Comparison of ENCODE assay signal across 8 cellular contexts in genomic region chr3:16512435-16513140, GRCh38. TPM values are rescaled to one million over a fixed set of nuclear protein-coding genes. Genes with fewer than 3 reads are reported as not detected.
DNase-seq lines count a peak whose midpoint lies in the region; ATAC-seq, FAIRE-seq and TF ChIP-seq lines count a peak whose summit lies in the region.

No MANE protein-coding gene starts in this region.

- peak; percentile 94 for TF ChIP-seq POLR2A in GM12891 (IDR thresholded peaks at IDR 0.05; ENCODE audit: low read depth, low read length)
- no peak for TF ChIP-seq POLR2A in Peyer's patch (IDR thresholded peaks at IDR 0.05)

- intact Hi-C loops in left cardiac atrium (cut with DNase I) = loop anchor here (10.0 kb wide), 3 partner anchors 118 to 228 kb away; no protein-coding TSS in a partner anchor

- DNase-seq in GM12891 (ENCODE audit: insufficient read length, low spot score) = no peak
- DNase-seq in Peyer's patch = peak; percentile 52 to 80 (median 75)
- peak; percentile 55 for DNase-seq in activated naive CD4-positive, alpha-beta T cell treated with Interleukin-2 at 50 U/mL for 16 hours
- DNase-seq in left cardiac atrium = peak; percentile 55
- no peak for DNase-seq in retinal pigment epithelial cell (ENCODE audit: low read depth)

- ATAC-seq in HG02610 (IDR thresholded peaks at IDR 0.05; ENCODE audit: unreplicated experiment) = peak; percentile 5
- ATAC-seq in left cardiac atrium = peak; percentile 55 to 63
- ATAC-seq in GM21515 (IDR thresholded peaks at IDR 0.05; ENCODE audit: unreplicated experiment) = no peak
- no peak for ATAC-seq in GM19351 (IDR thresholded peaks at IDR 0.05; ENCODE audit: unreplicated experiment)

- H3K4me1 ChIP-seq in Peyer's patch = peaks cover 0 to 29% (median 10%) of the 10 kb centered on the region in 4 donors

- no peaks in the 10 kb centered on the region for H3K36me3 ChIP-seq in Peyer's patch

- H3K27ac ChIP-seq in Peyer's patch = peak overlapping the region; percentile 79 to 89 (median 87)

- H3K27me3 ChIP-seq in Peyer's patch = no peaks in the 10 kb centered on the region

- peak overlapping the region; percentile 66 to 83 (median 74) for H3K4me3 ChIP-seq in Peyer's patch
- H3K4me3 ChIP-seq in retinal pigment epithelial cell (ENCODE audit: low read length) = peak overlapping the region; percentile 96

- TF ChIP-seq CTCF in Peyer's patch (IDR thresholded peaks at IDR 0.05) = no peak
- no peak for TF ChIP-seq CTCF in retinal pigment epithelial cell (conservative IDR thresholded peaks at IDR 0.05; ENCODE audit: low read depth, low read length)

- no peak for FAIRE-seq in GM12891 (lab: Jason Lieb, UNC)

- H3K9me3 ChIP-seq in Peyer's patch = no peaks in the 10 kb centered on the region

TF ChIP-seq in GM12891, 5 proteins besides CTCF, POLR2A, EP300 and RAD21:
- peak; percentile 84 for TF ChIP-seq POU2F2 (IDR thresholded peaks at IDR 0.05; ENCODE audit: low read depth, low read length)
- peak; percentile 91 for TF ChIP-seq POLR2AphosphoS5 (IDR thresholded peaks at IDR 0.05; ENCODE audit: low read depth, low read length)
- TF ChIP-seq PAX5 (IDR thresholded peaks at IDR 0.05; ENCODE audit: insufficient read depth, low read length, severe bottlenecking) = no peak
- TF ChIP-seq TAF1 (IDR thresholded peaks at IDR 0.05; ENCODE audit: low read depth, low read length) = peak; percentile 67

RNA-seq across cellular contexts. Expression of gene RFTN1, which starts 0.9 kb away (rescaled TPM):
- 168 TPM for polyA plus RNA-seq in GM12891 (2012; ENCODE audit: low read depth, missing spikeins)
- 100 to 1,000 TPM in 1 of 4 donors, 10 to 100 TPM in 2, 1 to 10 TPM in 1; 6.1 to 135 (median 32.0) TPM for total RNA-seq in Peyer's patch
- total RNA-seq in left cardiac atrium = 10 to 100 TPM; 28.0 to 28.8 TPM

Comparison
In these comparisons a context has a peak if more than half of its experiments do, and no peak if none do; other contexts are left out.
1. DNase-seq: peak in Peyer's patch (3 of 3), activated naive CD4-positive, alpha-beta T cell treated with Interleukin-2 at 50 U/mL for 16 hours (single experiment) and left cardiac atrium (single experiment); none in GM12891 (single experiment) and retinal pigment epithelial cell (single experiment).
2. ATAC-seq: peak in HG02610 (single experiment) and left cardiac atrium (2 of 2); none in GM21515 (single experiment) and GM19351 (single experiment).